18 cellular contexts compared by ENCODE assay signal in genomic region chr10:133442967-133443924, GRCh38. TPM values are rescaled to one million over a fixed set of nuclear protein-coding genes. Genes with fewer than 3 reads are reported as not detected.
DNase-seq lines count a peak whose midpoint lies in the region; ATAC-seq, FAIRE-seq and TF ChIP-seq lines count a peak whose summit lies in the region.
"Had no signal": no experiment of that assay in that cellular context is flagged by ENCODE, and none has a peak within 500 bp of the region (broad histone marks: within the 10 kb centered on the region; RNA-seq: fewer than 3 reads in every experiment).

No MANE protein-coding gene starts in this region.

- peaks cover 3% of the 10 kb centered on the region for H3K9me3 ChIP-seq in T-helper 17 cell (ENCODE audit: control insufficient read depth, low read length, poor library complexity, severe bottlenecking)
- H3K9me3 ChIP-seq in HepG2 (ENCODE audit: low read length) = peaks cover 18% of the 10 kb centered on the region

- H3K27me3 Mint-ChIP-seq in T-helper 17 cell = no peaks in the 10 kb centered on the region

- H3K4me3 Mint-ChIP-seq in T-helper 17 cell = peak overlapping the region; percentile 85
- H3K4me3 Mint-ChIP-seq: activated naive CD4-positive, alpha-beta T cell treated with anti-CD3 and anti-CD28 coated beads, Interleukin-2, amount 50 U/mL, for 24 hours; mesothelial cell of epicardium had no signal

- TF ChIP-seq CTCF in HepG2 (CRISPR knock-in tag; IDR thresholded peaks at IDR 0.05) = no peak

- no peak for FAIRE-seq in HepG2 (lab: Jason Lieb, UNC)
- FAIRE-seq in urothelium cell line (lab: Jason Lieb, UNC) = peak; percentile 84
- FAIRE-seq: TTC549 had no signal

- ATAC-seq in Right ventricle myocardium inferior (no peak), T-helper 17 cell (no peak), HepG2 (no peak), GM21737 (IDR thresholded peaks at IDR 0.05; ENCODE audit: unreplicated experiment) (no peak), GM21619 (IDR thresholded peaks at IDR 0.05; ENCODE audit: unreplicated experiment) (no peak)
- ATAC-seq: right lobe of liver had no signal

- no peaks in the 10 kb centered on the region for H3K36me3 ChIP-seq in HepG2 (replicated peaks in 1 of 2; ENCODE audit: control insufficient read depth in 1 of 2, insufficient read depth in 2 of 2, low read length in 2 of 2)
- H3K36me3 ChIP-seq: neutrophil, right lobe of liver had no signal

- CTCF ChIA-PET in HepG2 (lab: Yijun Ruan, JAX; ENCODE audit: low intra/inter-chr PET ratio, low total read pairs) = no interaction called here

- in situ Hi-C loops in HepG2 (cut with HindIII; ENCODE audit: extremely low pct_ligation_motif_present, low pct_unique_long_range_greater_than_20kb) = no loop called here

- no peaks in the 10 kb centered on the region for H3K27me3 ChIP-seq in HepG2 (ENCODE audit: control insufficient read depth in 1 of 2, insufficient read depth in 2 of 2, low read length in 2 of 2)
- H3K27me3 ChIP-seq: right lobe of liver had no signal

- no TSS peak for BruUV-seq in HepG2 (replicated peaks; lab: Mats Ljungman, UMichigan)

- TF ChIP-seq POLR2A in HepG2 (IDR thresholded peaks at IDR 0.05; ENCODE audit: insufficient read depth in 1 of 2, low read depth in 2 of 2, low read length in 2 of 2) = no peak

- H2AFZ ChIP-seq in HepG2 (ENCODE audit: low read length) = no peak overlapping the region

- H4K20me1 ChIP-seq in HepG2 (ENCODE audit: insufficient read depth, low read length) = no peaks in the 10 kb centered on the region

- TF ChIP-seq RAD21 in HepG2 (CRISPR knock-in tag; IDR thresholded peaks at IDR 0.05) = no peak

- peak overlapping the region; percentile 93 for H3K27ac Mint-ChIP-seq in T-helper 17 cell
- H3K27ac Mint-ChIP-seq: activated naive CD4-positive, alpha-beta T cell treated with anti-CD3 and anti-CD28 coated beads, Interleukin-2, amount 50 U/mL, for 24 hours; mesothelial cell of epicardium had no signal

- peak; percentile 73 for DNase-seq in cardiac septum (ENCODE audit: low spot score)
- no peak for DNase-seq in Right ventricle myocardium inferior (ENCODE audit: missing footprints)
- peak in 1 of 3 donors; percentile 7 for DNase-seq in T-helper 17 cell
- no peak for DNase-seq in HepG2 (ENCODE audit: low spot score)
- DNase-seq in urothelium cell line (ENCODE audit: low spot score) = no peak
- no peak for DNase-seq in NK-92 (lab: John Stamatoyannopoulos, UW; ENCODE audit: unreplicated experiment)
- DNase-seq: H7, NCI-H2081, NCI-H524 had no signal

- intact Hi-C loops in cardiac septum (cut with DNase I) = no loop called here
- intact Hi-C loops in Right ventricle myocardium inferior (cut with DNase I) = no loop called here
- intact Hi-C loops in HepG2 (cut with micrococcal nuclease; ENCODE audit: unreplicated experiment) = no loop called here

- H3K4me2 ChIP-seq in HepG2 (ENCODE audit: low read depth, low read length) = no peak overlapping the region

- H3K4me1 ChIP-seq in HepG2 (ENCODE audit: insufficient read depth, low read length) = no peaks in the 10 kb centered on the region

- H3K36me3 Mint-ChIP-seq in T-helper 17 cell (ENCODE audit: low read depth) = peaks cover 5% of the 10 kb centered on the region

- H3K79me2 ChIP-seq in HepG2 (ENCODE audit: insufficient read depth, low read length) = no peaks in the 10 kb centered on the region

- H3K4me1 Mint-ChIP-seq in T-helper 17 cell = peaks cover 33% of the 10 kb centered on the region
- H3K4me1 Mint-ChIP-seq: mesothelial cell of epicardium had no signal

- POLR2A ChIA-PET in HepG2 (lab: Yijun Ruan, JAX) = no interaction called here

- 54% methylated on average over 7 of the region's 16 CpGs for WGBS in HepG2 (ENCODE audit: low lambda C conversion rate)

- no peak overlapping the region for H3K4me3 ChIP-seq in HepG2 (replicated peaks in 1 of 3; ENCODE audit: insufficient read depth in 1 of 3, low read depth in 2 of 3, low read length in 3 of 3)
- H3K4me3 ChIP-seq: right lobe of liver, SK-N-MC had no signal

- H3K9ac ChIP-seq in HepG2 (ENCODE audit: insufficient read depth, low read depth, low read length) = no peak overlapping the region

- no peak overlapping the region for H3K27ac ChIP-seq in HepG2 (ENCODE audit: extremely low read length, insufficient read depth, low read length)
- H3K27ac ChIP-seq: neutrophil, right lobe of liver, SK-N-MC had no signal

- TF ChIP-seq EP300 in HepG2 (IDR thresholded peaks at IDR 0.05; ENCODE audit: low read depth in 2 of 2, low read length in 2 of 2) = no peak
- no peak for TF ChIP-seq EP300 in HepG2 (CRISPR knock-in tag; IDR thresholded peaks at IDR 0.05; ENCODE audit: borderline replicate concordance)

RNA-seq across cellular contexts. Expression of gene SCART1, which starts 10.5 kb away (rescaled TPM):
- 1.0 TPM for total RNA-seq in cardiac septum
- total RNA-seq in Right ventricle myocardium inferior = 0.30 TPM
- 10 to 100 TPM; 20.6 to 38.6 TPM for total RNA-seq in T-helper 17 cell
- 0.32 and 0.46 TPM in 2 replicates for total RNA-seq in HepG2 (2016; rRNA removed; fragmentation: Illumina TruSeq; extraction: Trizol)
- 0.18 and 0.30 TPM in 2 replicates for total RNA-seq in HepG2 (2016; cell fraction: cytosol; rRNA removed; fragmentation: Illumina TruSeq; extraction: Trizol; ENCODE audit: low read depth)
- 0.07 and 0.45 TPM in 2 replicates for total RNA-seq in HepG2 (2016; cell fraction: insoluble cytoplasmic fraction; rRNA removed; fragmentation: Illumina TruSeq; extraction: Trizol)
- 0.12 and 0.17 TPM in 2 replicates for total RNA-seq in HepG2 (2016; cell fraction: membrane; rRNA removed; fragmentation: Illumina TruSeq; extraction: Trizol)
- total RNA-seq in HepG2 (2016; cell fraction: nucleus; rRNA removed; fragmentation: Illumina TruSeq; extraction: Trizol) = 0.81 and 0.88 TPM in 2 replicates
- 1.1 and 1.4 TPM in 2 replicates for polyA plus RNA-seq in HepG2 (2011; rRNA removed)
- 0.23 and 0.45 TPM in 2 replicates for polyA plus RNA-seq in HepG2 (2011; cell fraction: cytosol; rRNA removed)
- polyA plus RNA-seq in HepG2 (2011; cell fraction: nucleus; rRNA removed) = 9.5 and 13.6 TPM in 2 replicates
- 1.6 and 1.9 TPM in 2 replicates for polyA plus RNA-seq in HepG2 (2012)
- polyA plus RNA-seq in HepG2 (2016; cell fraction: cytosol; fragmentation: Illumina TruSeq; extraction: Trizol; ENCODE audit: low read depth) = 0.08 TPM in 1 of 2 replicates, not detected in the other
- 0.12 and 0.16 TPM in 2 replicates for polyA plus RNA-seq in HepG2 (2016; cell fraction: insoluble cytoplasmic fraction; fragmentation: Illumina TruSeq; extraction: Trizol; ENCODE audit: low read depth)
- not detected in 2 replicates for polyA plus RNA-seq in HepG2 (2016; cell fraction: membrane; fragmentation: Illumina TruSeq; extraction: Trizol; ENCODE audit: low read depth)
- 2.1 and 2.9 TPM in 2 replicates for polyA plus RNA-seq in HepG2 (2016; cell fraction: nucleus; fragmentation: Illumina TruSeq; extraction: Trizol; ENCODE audit: insufficient read depth, low read depth)
- polyA minus RNA-seq in HepG2 (2011; rRNA and poly(A)+ RNA removed; ENCODE audit: low replicate concordance) = 0.51 and 1.7 TPM in 2 replicates
- 0.10 TPM in 1 of 2 replicates, not detected in the other for polyA minus RNA-seq in HepG2 (2011; cell fraction: cytosol; rRNA and poly(A)+ RNA removed)
- polyA minus RNA-seq in HepG2 (2011; cell fraction: nucleus; rRNA and poly(A)+ RNA removed) = 2.7 and 3.5 TPM in 2 replicates

RNA-seq across cellular contexts. Expression of gene SPRN, which starts 18.8 kb away (rescaled TPM):
- not detected for total RNA-seq in cardiac septum
- total RNA-seq in Right ventricle myocardium inferior = not detected
- not detected for total RNA-seq in T-helper 17 cell
- not detected in 2 replicates for total RNA-seq in HepG2 (2016; rRNA removed; fragmentation: Illumina TruSeq; extraction: Trizol)
- not detected in 2 replicates for total RNA-seq in HepG2 (2016; cell fraction: cytosol; rRNA removed; fragmentation: Illumina TruSeq; extraction: Trizol; ENCODE audit: low read depth)
- total RNA-seq in HepG2 (2016; cell fraction: insoluble cytoplasmic fraction; rRNA removed; fragmentation: Illumina TruSeq; extraction: Trizol) = not detected in 2 replicates
- not detected in 2 replicates for total RNA-seq in HepG2 (2016; cell fraction: membrane; rRNA removed; fragmentation: Illumina TruSeq; extraction: Trizol)
- total RNA-seq in HepG2 (2016; cell fraction: nucleus; rRNA removed; fragmentation: Illumina TruSeq; extraction: Trizol) = not detected in 2 replicates
- polyA plus RNA-seq in HepG2 (2011; rRNA removed) = not detected in 2 replicates
- not detected in 2 replicates for polyA plus RNA-seq in HepG2 (2011; cell fraction: cytosol; rRNA removed)
- not detected in 2 replicates for polyA plus RNA-seq in HepG2 (2011; cell fraction: nucleus; rRNA removed)
- 2.9 and 4.1 TPM in 2 replicates for polyA plus RNA-seq in HepG2 (2012)
- not detected in 2 replicates for polyA plus RNA-seq in HepG2 (2016; cell fraction: cytosol; fragmentation: Illumina TruSeq; extraction: Trizol; ENCODE audit: low read depth)
- not detected in 2 replicates for polyA plus RNA-seq in HepG2 (2016; cell fraction: insoluble cytoplasmic fraction; fragmentation: Illumina TruSeq; extraction: Trizol; ENCODE audit: low read depth)
- polyA plus RNA-seq in HepG2 (2016; cell fraction: membrane; fragmentation: Illumina TruSeq; extraction: Trizol; ENCODE audit: low read depth) = not detected in 2 replicates
- not detected in 2 replicates for polyA plus RNA-seq in HepG2 (2016; cell fraction: nucleus; fragmentation: Illumina TruSeq; extraction: Trizol; ENCODE audit: insufficient read depth, low read depth)
- polyA minus RNA-seq in HepG2 (2011; rRNA and poly(A)+ RNA removed; ENCODE audit: low replicate concordance) = not detected in 2 replicates
- not detected in 2 replicates for polyA minus RNA-seq in HepG2 (2011; cell fraction: cytosol; rRNA and poly(A)+ RNA removed)
- polyA minus RNA-seq in HepG2 (2011; cell fraction: nucleus; rRNA and poly(A)+ RNA removed) = not detected in 2 replicates
- total RNA-seq: H7, OCI-LY7 had no signal

RNA-seq across cellular contexts. Expression of gene MTG1, which starts 49.3 kb away (rescaled TPM):
- total RNA-seq in cardiac septum (21.6 TPM), Right ventricle myocardium inferior (17.8 TPM), T-helper 17 cell (10 to 100 TPM; 48.7 to 51.2 TPM), HepG2 (2016; rRNA removed; fragmentation: Illumina TruSeq; extraction: Trizol) (29.9 and 42.0 TPM in 2 replicates)
- 13.1 and 13.6 TPM in 2 replicates for total RNA-seq in HepG2 (2016; cell fraction: cytosol; rRNA removed; fragmentation: Illumina TruSeq; extraction: Trizol; ENCODE audit: low read depth)
- 29.5 and 43.2 TPM in 2 replicates for total RNA-seq in HepG2 (2016; cell fraction: insoluble cytoplasmic fraction; rRNA removed; fragmentation: Illumina TruSeq; extraction: Trizol)
- 15.1 and 15.4 TPM in 2 replicates for total RNA-seq in HepG2 (2016; cell fraction: membrane; rRNA removed; fragmentation: Illumina TruSeq; extraction: Trizol)
- 38.2 and 45.9 TPM in 2 replicates for total RNA-seq in HepG2 (2016; cell fraction: nucleus; rRNA removed; fragmentation: Illumina TruSeq; extraction: Trizol)
- polyA plus RNA-seq in HepG2 (2011; rRNA removed) = 103 and 108 TPM in 2 replicates
- 54.2 and 75.0 TPM in 2 replicates for polyA plus RNA-seq in HepG2 (2011; cell fraction: cytosol; rRNA removed)
- 687 and 805 TPM in 2 replicates for polyA plus RNA-seq in HepG2 (2011; cell fraction: nucleus; rRNA removed)
- 46.2 and 51.2 TPM in 2 replicates for polyA plus RNA-seq in HepG2 (2012)
- 10.8 and 11.1 TPM in 2 replicates for polyA plus RNA-seq in HepG2 (2016; cell fraction: cytosol; fragmentation: Illumina TruSeq; extraction: Trizol; ENCODE audit: low read depth)
- 40.2 and 42.5 TPM in 2 replicates for polyA plus RNA-seq in HepG2 (2016; cell fraction: insoluble cytoplasmic fraction; fragmentation: Illumina TruSeq; extraction: Trizol; ENCODE audit: low read depth)
- 12.8 and 14.3 TPM in 2 replicates for polyA plus RNA-seq in HepG2 (2016; cell fraction: membrane; fragmentation: Illumina TruSeq; extraction: Trizol; ENCODE audit: low read depth)
- polyA plus RNA-seq in HepG2 (2016; cell fraction: nucleus; fragmentation: Illumina TruSeq; extraction: Trizol; ENCODE audit: insufficient read depth, low read depth) = 225 and 242 TPM in 2 replicates
- 80.2 and 80.5 TPM in 2 replicates for polyA minus RNA-seq in HepG2 (2011; rRNA and poly(A)+ RNA removed; ENCODE audit: low replicate concordance)
- polyA minus RNA-seq in HepG2 (2011; cell fraction: cytosol; rRNA and poly(A)+ RNA removed) = 17.3 and 18.7 TPM in 2 replicates
- 62.7 and 86.9 TPM in 2 replicates for polyA minus RNA-seq in HepG2 (2011; cell fraction: nucleus; rRNA and poly(A)+ RNA removed)

Comparison
In these comparisons a context has a peak if more than half of its experiments do, and no peak if none do; other contexts are left out.
1. RNA of gene SCART1, which starts 10.5 kb away (total RNA-seq): 20.6 to 38.6 TPM in T-helper 17 cell; 1.0 TPM in cardiac septum (single experiment), 0.07 to 0.88 TPM in HepG2 and 0.30 TPM in Right ventricle myocardium inferior (single experiment); every median in the first group is over 10 times any median in the second.